19 cellular contexts compared by ENCODE assay signal in genomic region chr16:67727521-67728485, GRCh38. TPM values are rescaled to one million over a fixed set of nuclear protein-coding genes. Genes with fewer than 3 reads are reported as not detected.
DNase-seq lines count a peak whose midpoint lies in the region; ATAC-seq, FAIRE-seq and TF ChIP-seq lines count a peak whose summit lies in the region.
"Had no signal": no experiment of that assay in that cellular context is flagged by ENCODE, and none has a peak within 500 bp of the region (broad histone marks: within the 10 kb centered on the region; RNA-seq: fewer than 3 reads in every experiment).

No MANE protein-coding gene starts in this region.

- H3K36me3 ChIP-seq in K562 (ENCODE audit: control insufficient read depth, insufficient read depth, low read length) (peaks cover 68% of the 10 kb centered on the region; the same call in 2 of the 3 replicates), osteoblast (ENCODE audit: insufficient read depth, low read length) (peaks cover 49% of the 10 kb centered on the region), mesendoderm (ENCODE audit: control insufficient read depth, insufficient read depth, low read length) (no peaks in the 10 kb centered on the region)

- no TSS peak for BruUV-seq in K562 (replicated peaks; lab: Mats Ljungman, UMichigan)

- intact Hi-C loops in K562 (cut with micrococcal nuclease): no loop called here

- TF ChIP-seq EP300 in K562 (IDR thresholded peaks at IDR 0.05; ENCODE audit: low read length): no peak

- CTCF ChIA-PET in K562 (lab: Yijun Ruan, JAX; ENCODE audit: low intra/inter-chr PET ratio): no interaction called here

- no peak overlapping the region for H2AK5ac ChIP-seq in mesendoderm (ENCODE audit: low read length)

- H4K20me1 ChIP-seq in K562 (replicated peaks; ENCODE audit: control insufficient read depth, insufficient read depth, low read length) (no peaks in the 10 kb centered on the region), osteoblast (ENCODE audit: insufficient read depth, low read length) (peaks cover 4% of the 10 kb centered on the region)

- ATAC-seq in K562: no peak
- ATAC-seq: HCT116 had no signal

- 81% methylated on average over 17 of the region's 22 CpGs for WGBS in K562 (ENCODE audit: insufficient coverage, low coverage, missing lambda C conversion rate)
- no CpG with 5 or more reads among the region's 22 CpGs for WGBS in mesendoderm (ENCODE audit: extremely low coverage, insufficient coverage, low lambda C conversion rate)

- no peak for TF ChIP-seq POLR2A in K562 (conservative IDR thresholded peaks at IDR 0.05)

- H3K9ac ChIP-seq in K562 (ENCODE audit: insufficient read depth in 1 of 2, low read depth in 2 of 2, low read length in 2 of 2) (peak overlapping the region in 1 of 2 experiments; percentile 21; a peak in 1 of 4 replicates), mesendoderm (ENCODE audit: low read length) (no peak overlapping the region)
- H3K9ac ChIP-seq: GM23248, KMS-11 had no signal

- H3K9me3 ChIP-seq in K562 (replicated peaks; ENCODE audit: control insufficient read depth, insufficient read depth, low read depth, low read length): no peaks in the 10 kb centered on the region
- no peaks in the 10 kb centered on the region for H3K9me3 ChIP-seq in osteoblast (ENCODE audit: low read depth, low read length)
- H3K9me3 ChIP-seq: Peyer's patch had no signal

- H3K23ac ChIP-seq in mesendoderm (ENCODE audit: low read length): no peak overlapping the region

- no peak for FAIRE-seq in K562 (lab: Jason Lieb, UNC)
- no peak for FAIRE-seq in urothelium cell line (lab: Jason Lieb, UNC)

- H3K79me2 ChIP-seq in K562 (ENCODE audit: control insufficient read depth, insufficient read depth, low read length) (no peaks in the 10 kb centered on the region), osteoblast (ENCODE audit: insufficient read depth, low read length) (no peaks in the 10 kb centered on the region), mesendoderm (ENCODE audit: control insufficient read depth, insufficient read depth, low read length) (no peaks in the 10 kb centered on the region)

- in situ Hi-C loops in K562 (cut with MboI): no loop called here

- H3K79me1 ChIP-seq in mesendoderm (ENCODE audit: low read length): no peaks in the 10 kb centered on the region

- H2BK15ac ChIP-seq in mesendoderm (replicated peaks; ENCODE audit: low read depth): no peak overlapping the region

- H4K8ac ChIP-seq in mesendoderm (ENCODE audit: low read depth, low read length): no peak overlapping the region

- no peaks in the 10 kb centered on the region for H3K9me1 ChIP-seq in K562 (ENCODE audit: control insufficient read depth, insufficient read depth, low read length)

- no peak overlapping the region for H4K5ac ChIP-seq in mesendoderm (ENCODE audit: low read length)

- POLR2A ChIA-PET in K562 (lab: Yijun Ruan, JAX): interaction anchor here (0.5 to 1.0 kb wide), 3 partner anchors 11 to 50 kb away, joined by 3 to 4 read pairs (median 3); no protein-coding TSS in a partner anchor

- H3K4me1 ChIP-seq in K562 (replicated peaks in 1 of 2; ENCODE audit: control insufficient read depth in 2 of 2, insufficient read depth in 2 of 2, low read length in 2 of 2) (peaks cover 0 to 10% of the 10 kb centered on the region in 2 experiments; a peak in 1 of 5 replicates), osteoblast (ENCODE audit: insufficient read depth, low read length) (peaks cover 8% of the 10 kb centered on the region), mesendoderm (ENCODE audit: control insufficient read depth, low read depth, low read length) (no peaks in the 10 kb centered on the region)
- H3K4me1 ChIP-seq: Peyer's patch had no signal

- H3K4me3 ChIP-seq in K562 (no peak overlapping the region), osteoblast (ENCODE audit: insufficient read depth, low read length) (no peak overlapping the region), mesendoderm (ENCODE audit: low read length) (no peak overlapping the region)
- H3K4me3 ChIP-seq: GM23248, Peyer's patch had no signal

- no peak overlapping the region for H3K18ac ChIP-seq in mesendoderm (ENCODE audit: low read length)

- no peak overlapping the region for H3K4ac ChIP-seq in mesendoderm (ENCODE audit: low read depth, low read length)

- H3K56ac ChIP-seq in mesendoderm (ENCODE audit: low read length): no peak overlapping the region

- H3K4me2 ChIP-seq in K562 (ENCODE audit: insufficient read depth, low read length): no peak overlapping the region
- H3K4me2 ChIP-seq in osteoblast (ENCODE audit: insufficient read depth, low read length): no peak overlapping the region
- no peak overlapping the region for H3K4me2 ChIP-seq in mesendoderm (ENCODE audit: low read length)
- H3K4me2 ChIP-seq: KMS-11 had no signal

- H2AFZ ChIP-seq in K562 (ENCODE audit: low read depth, low read length): no peak overlapping the region
- H2AFZ ChIP-seq in osteoblast (ENCODE audit: low read length): no peak overlapping the region
- H2AFZ ChIP-seq: GM23248 had no signal

- TF ChIP-seq CTCF in K562 (IDR thresholded peaks at IDR 0.05 in 2 of 3, conservative IDR thresholded peaks at IDR 0.05 in 1 of 3; ENCODE audit: insufficient read depth in 2 of 3, low read depth in 1 of 3, low read length in 3 of 3) (no peak), osteoblast (IDR thresholded peaks at IDR 0.05; ENCODE audit: extremely low read depth, low read depth, low read length) (no peak)

- DNase-seq in K562 (ENCODE audit: extremely low read depth in 1 of 4, low spot score in 3 of 4): no peak
- peak; percentile 5 for DNase-seq in iPS-NIHi11 (ENCODE audit: low spot score)
- DNase-seq in osteoblast (ENCODE audit: insufficient read length, low spot score, missing footprints): peak; percentile 75
- DNase-seq in mesendoderm: no peak
- DNase-seq in H4 (ENCODE audit: low spot score): no peak
- no peak for DNase-seq in activated effector memory CD4-positive, alpha-beta T cell treated with anti-CD3 and anti-CD28 coated beads, Interleukin-2, amount 50 U/mL, for 16 hours
- DNase-seq in urothelium cell line (ENCODE audit: low spot score): no peak
- DNase-seq: CD4-positive, CD25-positive, alpha-beta regulatory T cell; COR-L47; DMS79; GM23248; NCI-H1092 treated with DMSO at 0.1 percent for 48 hours; NCI-H1694; NCI-H2081 treated with DMSO at 0.1 percent for 48 hours; NCI-H446; NCI-H526; Peyer's patch had no signal

- no peak overlapping the region for H2BK5ac ChIP-seq in mesendoderm (ENCODE audit: low read length)

- H2BK120ac ChIP-seq in mesendoderm (ENCODE audit: low read depth, low read length): no peak overlapping the region

- no peak for TF ChIP-seq RAD21 in K562 (CRISPR knock-in tag; conservative IDR thresholded peaks at IDR 0.05 in 1 of 2, IDR thresholded peaks at IDR 0.05 in 1 of 2)

- H3K27me3 ChIP-seq in K562 (ENCODE audit: control insufficient read depth in 2 of 2, insufficient read depth in 2 of 2, low read length in 2 of 2): no peaks in the 10 kb centered on the region
- H3K27me3 ChIP-seq in osteoblast (ENCODE audit: insufficient read depth, low read length): no peaks in the 10 kb centered on the region
- H3K27me3 ChIP-seq in mesendoderm (ENCODE audit: insufficient read depth, low read length, poor library complexity): no peaks in the 10 kb centered on the region
- H3K27me3 ChIP-seq: Peyer's patch had no signal

- H3K27ac ChIP-seq in K562 (ENCODE audit: extremely low read depth, low read depth, low read length) (no peak overlapping the region), osteoblast (ENCODE audit: low read depth, low read length) (no peak overlapping the region), mesendoderm (ENCODE audit: low read depth, low read length) (no peak overlapping the region)
- H3K27ac ChIP-seq: GM23248, KMS-11, Peyer's patch had no signal

TF ChIP-seq in K562, 482 proteins besides CTCF, POLR2A, EP300 and RAD21:
- TF ChIP-seq NFATC3 (IDR thresholded peaks at IDR 0.05) (no peak), POLR2G (IDR thresholded peaks at IDR 0.05; ENCODE audit: low read depth, low read length) (0 out of 2 replicates have a peak, but pooled peaks have one; percentile 15)

RNA-seq across cellular contexts. Expression of gene GFOD2, which starts 8.7 kb away (rescaled TPM):
- 16.5 and 30.9 TPM in 2 replicates for total RNA-seq in K562 (2011; cell fraction: chromatin; rRNA removed; ENCODE audit: low replicate concordance)
- 18.7 and 21.7 TPM in 2 replicates for total RNA-seq in K562 (2011; cell fraction: nucleolus; rRNA removed)
- total RNA-seq in K562 (2011; cell fraction: nucleoplasm; rRNA removed): 19.6 and 25.8 TPM in 2 replicates
- total RNA-seq in K562 (2014; rRNA removed) (11.8 and 12.4 TPM in 2 replicates), K562 (2014; rRNA removed; fragmentation: Illumina TruSeq; extraction: Trizol) (7.9 and 9.0 TPM in 2 replicates), K562 (2015; rRNA removed; fragmentation: Illumina TruSeq; extraction: Trizol) (11.1 and 11.2 TPM in 2 replicates), K562 (2021) (14.0 and 14.6 TPM in 2 replicates), osteoblast (15.9 and 19.4 TPM in 2 replicates)
- polyA plus RNA-seq in K562 (2011; rRNA removed) (13.4 and 15.8 TPM in 2 replicates), K562 (2014; fragmentation: Illumina TruSeq; extraction: Trizol) (9.2 and 10.0 TPM in 2 replicates), K562 (2014; fragmentation: Nextera tagmentation; extraction: Ambion mirVana) (1 to 10 TPM; 1.9 TPM), K562 (2014; rRNA removed) (11.9 and 16.7 TPM in 2 replicates)
- polyA plus RNA-seq in K562 (2011; cell fraction: cytosol; rRNA removed): 15.2 and 18.0 TPM in 2 replicates
- 10.4 and 13.8 TPM in 2 replicates for polyA plus RNA-seq in K562 (2011; cell fraction: nucleus; rRNA removed)
- 8.1 and 12.3 TPM in 2 replicates for polyA plus RNA-seq in K562 (2012)
- polyA minus RNA-seq in K562 (2011; rRNA and poly(A)+ RNA removed): 11.9 and 16.8 TPM in 2 replicates
- polyA minus RNA-seq in K562 (2011; cell fraction: cytosol; rRNA and poly(A)+ RNA removed): 9.1 and 12.4 TPM in 2 replicates
- polyA minus RNA-seq in K562 (2011; cell fraction: nucleus; rRNA and poly(A)+ RNA removed): 4.6 and 4.7 TPM in 2 replicates
- 12.3 TPM for polyA plus RNA-seq in mesendoderm (2013, experiment 1 of 2)
- polyA plus RNA-seq in mesendoderm (2013, experiment 2 of 2): 12.8 TPM
- 10.7 and 11.5 TPM in 2 replicates for total RNA-seq in H4 (2014; rRNA removed; shearing (Covaris generic))

Comparison
In these comparisons a context has a peak if more than half of its experiments do, and no peak if none do; other contexts are left out.
1. DNase-seq: peak in iPS-NIHi11 (single experiment) and osteoblast (single experiment); none in K562 (0 of 4), mesendoderm (single experiment), H4 (single experiment), activated effector memory CD4-positive, alpha-beta T cell treated with anti-CD3 and anti-CD28 coated beads, Interleukin-2, amount 50 U/mL, for 16 hours (single experiment) and urothelium cell line (single experiment).